In genomic region chr13:48401480-48401879, GRCh38 we compare ENCODE assay signal across 1 cellular context.
TF ChIP-seq lines count a peak whose summit lies in the region.

No MANE protein-coding gene starts in this region.

TF ChIP-seq in HepG2, 621 proteins besides CTCF, POLR2A, EP300 and RAD21:
- TF ChIP-seq ZFAT (CRISPR knock-in tag; conservative IDR thresholded peaks at IDR 0.05) (no peak), ZNF558 (CRISPR knock-in tag; IDR thresholded peaks at IDR 0.05; ENCODE audit: borderline replicate concordance) (no peak), ZNF513 (CRISPR knock-in tag; conservative IDR thresholded peaks at IDR 0.05) (no peak), LCORL (IDR thresholded peaks at IDR 0.05) (no peak), LCORL (CRISPR knock-in tag; IDR thresholded peaks at IDR 0.05) (no peak), ZGPAT (CRISPR knock-in tag; IDR thresholded peaks at IDR 0.05) (no peak), ZBTB42 (CRISPR knock-in tag; IDR thresholded peaks at IDR 0.05) (no peak), POLR2AphosphoS5 (IDR thresholded peaks at IDR 0.05; ENCODE audit: low read depth, low read length) (no peak), NFE2L2 (IDR thresholded peaks at IDR 0.05; ENCODE audit: low read length) (no peak), GLI4 (CRISPR knock-in tag; IDR thresholded peaks at IDR 0.05; ENCODE audit: borderline replicate concordance) (no peak), RARA (CRISPR knock-in tag; IDR thresholded peaks at IDR 0.05) (no peak), ZNF567 (CRISPR knock-in tag; IDR thresholded peaks at IDR 0.05; ENCODE audit: borderline replicate concordance) (no peak)
- TF ChIP-seq, protein P1, sequence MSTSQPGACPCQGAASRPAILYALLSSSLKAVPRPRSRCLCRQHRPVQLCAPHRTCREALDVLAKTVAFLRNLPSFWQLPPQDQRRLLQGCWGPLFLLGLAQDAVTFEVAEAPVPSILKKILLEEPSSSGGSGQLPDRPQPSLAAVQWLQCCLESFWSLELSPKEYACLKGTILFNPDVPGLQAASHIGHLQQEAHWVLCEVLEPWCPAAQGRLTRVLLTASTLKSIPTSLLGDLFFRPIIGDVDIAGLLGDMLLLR (CRISPR knock-in tag; IDR thresholded peaks at IDR 0.05): no peak
- TF ChIP-seq, protein P2, sequence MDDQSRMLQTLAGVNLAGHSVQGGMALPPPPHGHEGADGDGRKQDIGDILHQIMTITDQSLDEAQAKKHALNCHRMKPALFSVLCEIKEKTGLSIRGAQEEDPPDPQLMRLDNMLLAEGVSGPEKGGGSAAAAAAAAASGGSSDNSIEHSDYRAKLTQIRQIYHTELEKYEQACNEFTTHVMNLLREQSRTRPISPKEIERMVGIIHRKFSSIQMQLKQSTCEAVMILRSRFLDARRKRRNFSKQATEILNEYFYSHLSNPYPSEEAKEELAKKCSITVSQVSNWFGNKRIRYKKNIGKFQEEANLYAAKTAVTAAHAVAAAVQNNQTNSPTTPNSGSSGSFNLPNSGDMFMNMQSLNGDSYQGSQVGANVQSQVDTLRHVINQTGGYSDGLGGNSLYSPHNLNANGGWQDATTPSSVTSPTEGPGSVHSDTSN (CRISPR knock-in tag; IDR thresholded peaks at IDR 0.05; ENCODE audit: borderline replicate concordance): no peak
